1 cellular context compared by ENCODE assay signal in the genomic region with DNA sequence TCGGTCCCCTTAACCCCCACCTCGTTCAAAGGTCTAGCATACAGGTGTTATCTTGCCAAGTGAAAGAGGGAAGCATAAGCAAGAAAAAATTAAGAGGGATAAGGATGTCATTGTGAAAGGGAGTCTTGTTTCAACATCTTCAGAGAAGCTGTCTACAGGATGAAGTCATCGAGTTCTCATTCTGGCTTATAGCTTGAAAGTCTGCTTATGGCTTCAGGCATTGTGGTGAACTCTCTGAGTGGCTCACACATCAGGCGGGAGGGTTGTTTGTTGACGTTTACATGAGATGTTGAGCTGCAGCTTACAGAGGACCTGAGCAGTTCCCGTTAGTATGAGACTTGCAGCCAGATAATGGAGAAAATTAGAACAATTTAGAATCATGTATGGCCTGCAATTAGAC.
TF ChIP-seq lines count a peak whose summit lies in the region.

No MANE protein-coding gene starts in this region.

TF ChIP-seq in HEK293, 187 proteins besides CTCF, POLR2A, EP300 and RAD21 (continued from another document and continues in another):
- TF ChIP-seq BCL11B (tag by site-specific recombination; IDR thresholded peaks at IDR 0.05; ENCODE audit: low read depth) (no peak), ZNF335 (tag by site-specific recombination; conservative IDR thresholded peaks at IDR 0.05) (peak; percentile 46; the same call in 1 of the 2 replicates), ZNF623 (tag by site-specific recombination; IDR thresholded peaks at IDR 0.05) (no peak), ZNF324 (tag by site-specific recombination; IDR thresholded peaks at IDR 0.05) (no peak), ZNF140 (tag by site-specific recombination; IDR thresholded peaks at IDR 0.05) (no peak), ZBTB7A (tag by site-specific recombination; IDR thresholded peaks at IDR 0.05; ENCODE audit: low read depth) (no peak), ZNF433 (tag by site-specific recombination; IDR thresholded peaks at IDR 0.05; ENCODE audit: low read depth) (no peak), ZNF366 (tag by site-specific recombination; conservative IDR thresholded peaks at IDR 0.05) (peak; percentile 55), ZNF211 (tag by site-specific recombination; IDR thresholded peaks at IDR 0.05; ENCODE audit: low read depth) (no peak), ZBTB20 (tag by site-specific recombination; IDR thresholded peaks at IDR 0.05) (no peak), ZNF792 (tag by site-specific recombination; IDR thresholded peaks at IDR 0.05) (no peak), ZNF791 (tag by site-specific recombination; IDR thresholded peaks at IDR 0.05) (no peak), ZNF341 (tag by site-specific recombination; IDR thresholded peaks at IDR 0.05; ENCODE audit: low read depth) (no peak), ZNF843 (tag by site-specific recombination; IDR thresholded peaks at IDR 0.05) (no peak), ZNF777 (tag by site-specific recombination; IDR thresholded peaks at IDR 0.05; ENCODE audit: borderline replicate concordance) (no peak), ZNF311 (tag by site-specific recombination; IDR thresholded peaks at IDR 0.05; ENCODE audit: borderline replicate concordance) (no peak), KLF8 (tag by site-specific recombination; IDR thresholded peaks at IDR 0.05) (peak; percentile 37; the same call in 1 of the 2 replicates), ZNF19 (tag by site-specific recombination; IDR thresholded peaks at IDR 0.05; ENCODE audit: low read depth) (no peak), ZNF146 (tag by site-specific recombination; IDR thresholded peaks at IDR 0.05) (no peak), ZEB2 (tag by site-specific recombination; IDR thresholded peaks at IDR 0.05) (peak; percentile 49; the same call in 1 of the 2 replicates), ZNF24 (tag by site-specific recombination; IDR thresholded peaks at IDR 0.05) (no peak), ZSCAN23 (tag by site-specific recombination; IDR thresholded peaks at IDR 0.05) (no peak), ZNF629 (tag by site-specific recombination; IDR thresholded peaks at IDR 0.05) (peak; percentile 82), ZNF121 (tag by site-specific recombination; IDR thresholded peaks at IDR 0.05) (no peak), ZNF2 (tag by site-specific recombination; IDR thresholded peaks at IDR 0.05) (no peak), ZNF354C (tag by site-specific recombination; IDR thresholded peaks at IDR 0.05; ENCODE audit: borderline replicate concordance, low read depth) (no peak), ZNF248 (tag by site-specific recombination; IDR thresholded peaks at IDR 0.05) (no peak), ZNF202 (tag by site-specific recombination; IDR thresholded peaks at IDR 0.05; ENCODE audit: borderline replicate concordance) (no peak), TCF7L2 (IDR thresholded peaks at IDR 0.05; ENCODE audit: borderline replicate concordance, low read depth, low read length) (no peak), ZFP41 (tag by site-specific recombination; IDR thresholded peaks at IDR 0.05; ENCODE audit: borderline replicate concordance) (no peak), ZNF350 (tag by site-specific recombination; IDR thresholded peaks at IDR 0.05) (no peak), TRIM28 (IDR thresholded peaks at IDR 0.05; ENCODE audit: borderline replicate concordance, low read length) (peak; percentile 97), ZNF138 (tag by site-specific recombination; IDR thresholded peaks at IDR 0.05; ENCODE audit: borderline replicate concordance) (no peak), ZNF155 (tag by site-specific recombination; IDR thresholded peaks at IDR 0.05) (no peak), ZNF169 (tag by site-specific recombination; IDR thresholded peaks at IDR 0.05) (no peak), ZNF747 (tag by site-specific recombination; IDR thresholded peaks at IDR 0.05) (no peak), ZNF776 (tag by site-specific recombination; IDR thresholded peaks at IDR 0.05; ENCODE audit: borderline replicate concordance) (no peak), OVOL3 (tag by site-specific recombination; IDR thresholded peaks at IDR 0.05) (no peak), ZNF571 (tag by site-specific recombination; IDR thresholded peaks at IDR 0.05) (no peak), ZNF157 (tag by site-specific recombination; IDR thresholded peaks at IDR 0.05) (no peak)
- TF ChIP-seq, protein P1, sequence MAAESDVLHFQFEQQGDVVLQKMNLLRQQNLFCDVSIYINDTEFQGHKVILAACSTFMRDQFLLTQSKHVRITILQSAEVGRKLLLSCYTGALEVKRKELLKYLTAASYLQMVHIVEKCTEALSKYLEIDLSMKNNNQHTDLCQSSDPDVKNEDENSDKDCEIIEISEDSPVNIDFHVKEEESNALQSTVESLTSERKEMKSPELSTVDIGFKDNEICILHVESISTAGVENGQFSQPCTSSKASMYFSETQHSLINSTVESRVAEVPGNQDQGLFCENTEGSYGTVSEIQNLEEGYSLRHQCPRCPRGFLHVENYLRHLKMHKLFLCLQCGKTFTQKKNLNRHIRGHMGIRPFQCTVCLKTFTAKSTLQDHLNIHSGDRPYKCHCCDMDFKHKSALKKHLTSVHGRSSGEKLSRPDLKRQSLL (tag by site-specific recombination; IDR thresholded peaks at IDR 0.05) = no peak
- TF ChIP-seq, protein P2, sequence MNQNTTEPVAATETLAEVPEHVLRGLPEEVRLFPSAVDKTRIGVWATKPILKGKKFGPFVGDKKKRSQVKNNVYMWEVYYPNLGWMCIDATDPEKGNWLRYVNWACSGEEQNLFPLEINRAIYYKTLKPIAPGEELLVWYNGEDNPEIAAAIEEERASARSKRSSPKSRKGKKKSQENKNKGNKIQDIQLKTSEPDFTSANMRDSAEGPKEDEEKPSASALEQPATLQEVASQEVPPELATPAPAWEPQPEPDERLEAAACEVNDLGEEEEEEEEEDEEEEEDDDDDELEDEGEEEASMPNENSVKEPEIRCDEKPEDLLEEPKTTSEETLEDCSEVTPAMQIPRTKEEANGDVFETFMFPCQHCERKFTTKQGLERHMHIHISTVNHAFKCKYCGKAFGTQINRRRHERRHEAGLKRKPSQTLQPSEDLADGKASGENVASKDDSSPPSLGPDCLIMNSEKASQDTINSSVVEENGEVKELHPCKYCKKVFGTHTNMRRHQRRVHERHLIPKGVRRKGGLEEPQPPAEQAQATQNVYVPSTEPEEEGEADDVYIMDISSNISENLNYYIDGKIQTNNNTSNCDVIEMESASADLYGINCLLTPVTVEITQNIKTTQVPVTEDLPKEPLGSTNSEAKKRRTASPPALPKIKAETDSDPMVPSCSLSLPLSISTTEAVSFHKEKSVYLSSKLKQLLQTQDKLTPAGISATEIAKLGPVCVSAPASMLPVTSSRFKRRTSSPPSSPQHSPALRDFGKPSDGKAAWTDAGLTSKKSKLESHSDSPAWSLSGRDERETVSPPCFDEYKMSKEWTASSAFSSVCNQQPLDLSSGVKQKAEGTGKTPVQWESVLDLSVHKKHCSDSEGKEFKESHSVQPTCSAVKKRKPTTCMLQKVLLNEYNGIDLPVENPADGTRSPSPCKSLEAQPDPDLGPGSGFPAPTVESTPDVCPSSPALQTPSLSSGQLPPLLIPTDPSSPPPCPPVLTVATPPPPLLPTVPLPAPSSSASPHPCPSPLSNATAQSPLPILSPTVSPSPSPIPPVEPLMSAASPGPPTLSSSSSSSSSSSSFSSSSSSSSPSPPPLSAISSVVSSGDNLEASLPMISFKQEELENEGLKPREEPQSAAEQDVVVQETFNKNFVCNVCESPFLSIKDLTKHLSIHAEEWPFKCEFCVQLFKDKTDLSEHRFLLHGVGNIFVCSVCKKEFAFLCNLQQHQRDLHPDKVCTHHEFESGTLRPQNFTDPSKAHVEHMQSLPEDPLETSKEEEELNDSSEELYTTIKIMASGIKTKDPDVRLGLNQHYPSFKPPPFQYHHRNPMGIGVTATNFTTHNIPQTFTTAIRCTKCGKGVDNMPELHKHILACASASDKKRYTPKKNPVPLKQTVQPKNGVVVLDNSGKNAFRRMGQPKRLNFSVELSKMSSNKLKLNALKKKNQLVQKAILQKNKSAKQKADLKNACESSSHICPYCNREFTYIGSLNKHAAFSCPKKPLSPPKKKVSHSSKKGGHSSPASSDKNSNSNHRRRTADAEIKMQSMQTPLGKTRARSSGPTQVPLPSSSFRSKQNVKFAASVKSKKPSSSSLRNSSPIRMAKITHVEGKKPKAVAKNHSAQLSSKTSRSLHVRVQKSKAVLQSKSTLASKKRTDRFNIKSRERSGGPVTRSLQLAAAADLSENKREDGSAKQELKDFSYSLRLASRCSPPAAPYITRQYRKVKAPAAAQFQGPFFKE (tag by site-specific recombination; IDR thresholded peaks at IDR 0.05; ENCODE audit: borderline replicate concordance) = no peak
- TF ChIP-seq, protein P3, sequence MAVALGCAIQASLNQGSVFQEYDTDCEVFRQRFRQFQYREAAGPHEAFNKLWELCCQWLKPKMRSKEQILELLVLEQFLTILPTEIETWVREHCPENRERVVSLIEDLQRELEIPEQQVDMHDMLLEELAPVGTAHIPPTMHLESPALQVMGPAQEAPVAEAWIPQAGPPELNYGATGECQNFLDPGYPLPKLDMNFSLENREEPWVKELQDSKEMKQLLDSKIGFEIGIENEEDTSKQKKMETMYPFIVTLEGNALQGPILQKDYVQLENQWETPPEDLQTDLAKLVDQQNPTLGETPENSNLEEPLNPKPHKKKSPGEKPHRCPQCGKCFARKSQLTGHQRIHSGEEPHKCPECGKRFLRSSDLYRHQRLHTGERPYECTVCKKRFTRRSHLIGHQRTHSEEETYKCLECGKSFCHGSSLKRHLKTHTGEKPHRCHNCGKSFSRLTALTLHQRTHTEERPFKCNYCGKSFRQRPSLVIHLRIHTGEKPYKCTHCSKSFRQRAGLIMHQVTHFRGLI (tag by site-specific recombination; IDR thresholded peaks at IDR 0.05) = no peak
- TF ChIP-seq, protein P4, sequence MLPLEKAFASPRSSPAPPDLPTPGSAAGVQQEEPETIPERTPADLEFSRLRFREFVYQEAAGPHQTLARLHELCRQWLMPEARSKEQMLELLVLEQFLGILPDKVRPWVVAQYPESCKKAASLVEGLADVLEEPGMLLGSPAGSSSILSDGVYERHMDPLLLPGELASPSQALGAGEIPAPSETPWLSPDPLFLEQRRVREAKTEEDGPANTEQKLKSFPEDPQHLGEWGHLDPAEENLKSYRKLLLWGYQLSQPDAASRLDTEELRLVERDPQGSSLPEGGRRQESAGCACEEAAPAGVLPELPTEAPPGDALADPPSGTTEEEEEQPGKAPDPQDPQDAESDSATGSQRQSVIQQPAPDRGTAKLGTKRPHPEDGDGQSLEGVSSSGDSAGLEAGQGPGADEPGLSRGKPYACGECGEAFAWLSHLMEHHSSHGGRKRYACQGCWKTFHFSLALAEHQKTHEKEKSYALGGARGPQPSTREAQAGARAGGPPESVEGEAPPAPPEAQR (tag by site-specific recombination; IDR thresholded peaks at IDR 0.05) = no peak
- TF ChIP-seq, protein P5, sequence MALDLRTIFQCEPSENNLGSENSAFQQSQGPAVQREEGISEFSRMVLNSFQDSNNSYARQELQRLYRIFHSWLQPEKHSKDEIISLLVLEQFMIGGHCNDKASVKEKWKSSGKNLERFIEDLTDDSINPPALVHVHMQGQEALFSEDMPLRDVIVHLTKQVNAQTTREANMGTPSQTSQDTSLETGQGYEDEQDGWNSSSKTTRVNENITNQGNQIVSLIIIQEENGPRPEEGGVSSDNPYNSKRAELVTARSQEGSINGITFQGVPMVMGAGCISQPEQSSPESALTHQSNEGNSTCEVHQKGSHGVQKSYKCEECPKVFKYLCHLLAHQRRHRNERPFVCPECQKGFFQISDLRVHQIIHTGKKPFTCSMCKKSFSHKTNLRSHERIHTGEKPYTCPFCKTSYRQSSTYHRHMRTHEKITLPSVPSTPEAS (tag by site-specific recombination; IDR thresholded peaks at IDR 0.05) = no peak
- TF ChIP-seq, protein P6, sequence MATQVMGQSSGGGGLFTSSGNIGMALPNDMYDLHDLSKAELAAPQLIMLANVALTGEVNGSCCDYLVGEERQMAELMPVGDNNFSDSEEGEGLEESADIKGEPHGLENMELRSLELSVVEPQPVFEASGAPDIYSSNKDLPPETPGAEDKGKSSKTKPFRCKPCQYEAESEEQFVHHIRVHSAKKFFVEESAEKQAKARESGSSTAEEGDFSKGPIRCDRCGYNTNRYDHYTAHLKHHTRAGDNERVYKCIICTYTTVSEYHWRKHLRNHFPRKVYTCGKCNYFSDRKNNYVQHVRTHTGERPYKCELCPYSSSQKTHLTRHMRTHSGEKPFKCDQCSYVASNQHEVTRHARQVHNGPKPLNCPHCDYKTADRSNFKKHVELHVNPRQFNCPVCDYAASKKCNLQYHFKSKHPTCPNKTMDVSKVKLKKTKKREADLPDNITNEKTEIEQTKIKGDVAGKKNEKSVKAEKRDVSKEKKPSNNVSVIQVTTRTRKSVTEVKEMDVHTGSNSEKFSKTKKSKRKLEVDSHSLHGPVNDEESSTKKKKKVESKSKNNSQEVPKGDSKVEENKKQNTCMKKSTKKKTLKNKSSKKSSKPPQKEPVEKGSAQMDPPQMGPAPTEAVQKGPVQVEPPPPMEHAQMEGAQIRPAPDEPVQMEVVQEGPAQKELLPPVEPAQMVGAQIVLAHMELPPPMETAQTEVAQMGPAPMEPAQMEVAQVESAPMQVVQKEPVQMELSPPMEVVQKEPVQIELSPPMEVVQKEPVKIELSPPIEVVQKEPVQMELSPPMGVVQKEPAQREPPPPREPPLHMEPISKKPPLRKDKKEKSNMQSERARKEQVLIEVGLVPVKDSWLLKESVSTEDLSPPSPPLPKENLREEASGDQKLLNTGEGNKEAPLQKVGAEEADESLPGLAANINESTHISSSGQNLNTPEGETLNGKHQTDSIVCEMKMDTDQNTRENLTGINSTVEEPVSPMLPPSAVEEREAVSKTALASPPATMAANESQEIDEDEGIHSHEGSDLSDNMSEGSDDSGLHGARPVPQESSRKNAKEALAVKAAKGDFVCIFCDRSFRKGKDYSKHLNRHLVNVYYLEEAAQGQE (tag by site-specific recombination; IDR thresholded peaks at IDR 0.05) = no peak
- TF ChIP-seq, protein P7, sequence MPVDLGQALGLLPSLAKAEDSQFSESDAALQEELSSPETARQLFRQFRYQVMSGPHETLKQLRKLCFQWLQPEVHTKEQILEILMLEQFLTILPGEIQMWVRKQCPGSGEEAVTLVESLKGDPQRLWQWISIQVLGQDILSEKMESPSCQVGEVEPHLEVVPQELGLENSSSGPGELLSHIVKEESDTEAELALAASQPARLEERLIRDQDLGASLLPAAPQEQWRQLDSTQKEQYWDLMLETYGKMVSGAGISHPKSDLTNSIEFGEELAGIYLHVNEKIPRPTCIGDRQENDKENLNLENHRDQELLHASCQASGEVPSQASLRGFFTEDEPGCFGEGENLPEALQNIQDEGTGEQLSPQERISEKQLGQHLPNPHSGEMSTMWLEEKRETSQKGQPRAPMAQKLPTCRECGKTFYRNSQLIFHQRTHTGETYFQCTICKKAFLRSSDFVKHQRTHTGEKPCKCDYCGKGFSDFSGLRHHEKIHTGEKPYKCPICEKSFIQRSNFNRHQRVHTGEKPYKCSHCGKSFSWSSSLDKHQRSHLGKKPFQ (tag by site-specific recombination; IDR thresholded peaks at IDR 0.05) = no peak
- TF ChIP-seq, protein P8, sequence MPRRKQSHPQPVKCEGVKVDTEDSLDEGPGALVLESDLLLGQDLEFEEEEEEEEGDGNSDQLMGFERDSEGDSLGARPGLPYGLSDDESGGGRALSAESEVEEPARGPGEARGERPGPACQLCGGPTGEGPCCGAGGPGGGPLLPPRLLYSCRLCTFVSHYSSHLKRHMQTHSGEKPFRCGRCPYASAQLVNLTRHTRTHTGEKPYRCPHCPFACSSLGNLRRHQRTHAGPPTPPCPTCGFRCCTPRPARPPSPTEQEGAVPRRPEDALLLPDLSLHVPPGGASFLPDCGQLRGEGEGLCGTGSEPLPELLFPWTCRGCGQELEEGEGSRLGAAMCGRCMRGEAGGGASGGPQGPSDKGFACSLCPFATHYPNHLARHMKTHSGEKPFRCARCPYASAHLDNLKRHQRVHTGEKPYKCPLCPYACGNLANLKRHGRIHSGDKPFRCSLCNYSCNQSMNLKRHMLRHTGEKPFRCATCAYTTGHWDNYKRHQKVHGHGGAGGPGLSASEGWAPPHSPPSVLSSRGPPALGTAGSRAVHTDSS (tag by site-specific recombination; IDR thresholded peaks at IDR 0.05) = no peak
